ENCODE assay signal across 9 cellular contexts in the genomic region with DNA sequence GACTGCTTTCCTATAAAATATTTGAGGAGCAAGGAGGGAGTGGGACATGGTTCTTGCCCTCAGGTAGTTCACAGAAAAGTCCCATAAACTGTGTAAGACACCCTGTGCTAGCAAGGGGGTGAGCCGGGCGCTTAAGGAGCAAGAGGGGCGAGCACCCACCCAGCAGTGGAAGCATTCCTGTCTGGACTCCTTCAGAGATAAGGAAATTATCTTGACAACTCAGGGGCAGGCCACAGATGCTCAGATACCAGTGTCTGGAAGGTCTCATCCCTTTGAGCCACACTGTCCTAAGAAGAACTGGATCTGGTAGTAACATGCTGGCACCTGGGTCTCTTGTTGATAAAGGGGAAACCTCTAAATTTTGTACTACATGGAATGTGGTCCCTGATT. TPM values are rescaled to one million over a fixed set of nuclear protein-coding genes. Genes with fewer than 3 reads are reported as not detected.
DNase-seq lines count a peak whose midpoint lies in the region; ATAC-seq and TF ChIP-seq lines count a peak whose summit lies in the region.
"Had no signal": no experiment of that assay in that cellular context is flagged by ENCODE, and none has a peak within 500 bp of the region (broad histone marks: within the 10 kb centered on the region; RNA-seq: fewer than 3 reads in every experiment).

No MANE protein-coding gene starts in this region.

- CTCF ChIA-PET in activated CD4-positive, alpha-beta memory T cell treated with anti-CD3 and anti-CD28 coated beads for 36 hours (lab: Charles Lee): no interaction called here

- TF ChIP-seq CTCF in H9 (conservative IDR thresholded peaks at IDR 0.05) (no peak), smooth muscle cell (IDR thresholded peaks at IDR 0.05; ENCODE audit: borderline replicate concordance, insufficient read depth, poor library complexity, severe bottlenecking) (no peak)

- peaks cover 12 to 31% of the 10 kb centered on the region in 2 experiments for H3K4me1 Mint-ChIP-seq in H9
- H3K4me1 Mint-ChIP-seq in activated CD4-positive, alpha-beta memory T cell treated with anti-CD3 and anti-CD28 coated beads for 36 hours (ENCODE audit: low read depth): peaks cover 52% of the 10 kb centered on the region

- no peak overlapping the region for H3K4me3 ChIP-seq in smooth muscle cell

- H3K27ac Mint-ChIP-seq in H9: peak overlapping the region in 2 of 3 experiments; percentile 65 to 79; a peak in 2 of 7 replicates
- peak overlapping the region; percentile 93 for H3K27ac Mint-ChIP-seq in activated CD4-positive, alpha-beta memory T cell treated with anti-CD3 and anti-CD28 coated beads for 36 hours

- no peak overlapping the region for H2AK5ac ChIP-seq in H9 (ENCODE audit: insufficient read length, low read length)

- no peak overlapping the region for H3K23ac ChIP-seq in H9 (ENCODE audit: insufficient read length, low read depth, low read length)

- H2BK120ac ChIP-seq in H9 (ENCODE audit: low read depth, low read length, poor library complexity, severe bottlenecking): no peak overlapping the region

- no peak overlapping the region for H2BK5ac ChIP-seq in H9 (ENCODE audit: insufficient read length, low read length)

- H3K27me3 ChIP-seq in H9 (ENCODE audit: insufficient read depth, low read length): no peaks in the 10 kb centered on the region
- no peaks in the 10 kb centered on the region for H3K27me3 ChIP-seq in smooth muscle cell (ENCODE audit: low read depth)

- H3K4ac ChIP-seq in H9 (ENCODE audit: low read depth, low read length): no peak overlapping the region

- peaks cover 44 to 67% (median 64%) of the 10 kb centered on the region in 3 experiments for H3K36me3 Mint-ChIP-seq in H9 (ENCODE audit: insufficient read depth in 1 of 3, low read depth in 3 of 3)
- H3K36me3 Mint-ChIP-seq in activated CD4-positive, alpha-beta memory T cell treated with anti-CD3 and anti-CD28 coated beads for 36 hours: peaks cover 42% of the 10 kb centered on the region

- no peaks in the 10 kb centered on the region for H3F3A ChIP-seq in smooth muscle cell (ENCODE audit: low read depth)

- no peak overlapping the region for H3K9ac ChIP-seq in H9 (ENCODE audit: extremely low read depth, insufficient read length, low read length)
- H3K9ac ChIP-seq in smooth muscle cell (ENCODE audit: low read depth): no peak overlapping the region

- H3K18ac ChIP-seq in H9 (ENCODE audit: insufficient read length, low read depth, low read length): no peak overlapping the region

- WGBS in H9 (ENCODE audit: extremely low coverage, insufficient read length, low lambda C conversion rate): no CpG with 5 or more reads among the region's 3 CpGs
- WGBS in smooth muscle cell (ENCODE audit: low lambda C conversion rate): 30% methylated on average over 3 of the region's 3 CpGs

- no peak overlapping the region for H3K4me3 Mint-ChIP-seq in H9
- H3K4me3 Mint-ChIP-seq in activated CD4-positive, alpha-beta memory T cell treated with anti-CD3 and anti-CD28 coated beads for 36 hours: no peak overlapping the region

- no peak overlapping the region for H3K14ac ChIP-seq in H9 (ENCODE audit: insufficient read depth, low read length)

- intact Hi-C loops in activated CD4-positive, alpha-beta memory T cell treated with anti-CD3 and anti-CD28 coated beads for 36 hours (cut with micrococcal nuclease): no loop called here
- intact Hi-C loops in left ventricle myocardium superior (cut with micrococcal nuclease): no loop called here

- H2AFZ ChIP-seq in H9 (ENCODE audit: low read length) (no peak overlapping the region), smooth muscle cell (ENCODE audit: low read depth) (no peak overlapping the region)

- no peaks in the 10 kb centered on the region for H3K9me3 Mint-ChIP-seq in H9
- H3K9me3 Mint-ChIP-seq in activated CD4-positive, alpha-beta memory T cell treated with anti-CD3 and anti-CD28 coated beads for 36 hours: no peaks in the 10 kb centered on the region

- H2BK12ac ChIP-seq in H9 (ENCODE audit: insufficient read length, low read depth, low read length): no peak overlapping the region

- ATAC-seq in left ventricle myocardium superior (peak; percentile 4), GM21576 (IDR thresholded peaks at IDR 0.05; ENCODE audit: unreplicated experiment) (no peak)

- H3K23me2 ChIP-seq in H9 (ENCODE audit: insufficient read length, low read depth, low read length, poor library complexity, severe bottlenecking): no peaks in the 10 kb centered on the region

- no peak overlapping the region for H3K4me2 ChIP-seq in H9 (ENCODE audit: insufficient read depth, insufficient read length, low read length)
- peak overlapping the region; percentile 52 for H3K4me2 ChIP-seq in smooth muscle cell

- no peak overlapping the region for H4K5ac ChIP-seq in H9 (ENCODE audit: insufficient read length, low read depth, low read length)

- H4K91ac ChIP-seq in H9 (ENCODE audit: insufficient read length, low read depth, low read length): no peak overlapping the region

- no peak overlapping the region for H2BK20ac ChIP-seq in H9 (ENCODE audit: low read depth, low read length, poor library complexity, severe bottlenecking)

- H3K9me3 ChIP-seq in H9 (ENCODE audit: control insufficient read depth, low read depth, low read length) (no peaks in the 10 kb centered on the region), smooth muscle cell (replicated peaks; ENCODE audit: low read depth) (no peaks in the 10 kb centered on the region)

- H3T11ph ChIP-seq in H9 (ENCODE audit: low read length): no peak overlapping the region

- H3K36me3 ChIP-seq in smooth muscle cell (ENCODE audit: low read depth): peaks cover 7% of the 10 kb centered on the region

- peaks cover 6% of the 10 kb centered on the region for H3K79me1 ChIP-seq in H9 (ENCODE audit: insufficient read depth, low read depth, low read length, poor library complexity, severe bottlenecking)

- H3K27ac ChIP-seq in H9 (ENCODE audit: insufficient read length, low read depth, low read length) (no peak overlapping the region), smooth muscle cell (ENCODE audit: low read depth) (peak overlapping the region; percentile 66)

- no peak overlapping the region for H4K8ac ChIP-seq in H9 (replicated peaks; ENCODE audit: insufficient read length, low read depth, low read length)

- no peak overlapping the region for H2BK15ac ChIP-seq in H9 (ENCODE audit: low read depth, low read length)

- POLR2A ChIA-PET in activated CD4-positive, alpha-beta memory T cell treated with anti-CD3 and anti-CD28 coated beads for 36 hours (lab: Charles Lee): no interaction called here

- H3K79me2 ChIP-seq in H9 (ENCODE audit: insufficient read depth, low read length) (peaks cover 41% of the 10 kb centered on the region; the same call in 1 of the 2 replicates), smooth muscle cell (ENCODE audit: low read depth) (peaks cover 100% of the 10 kb centered on the region)

- DNase-seq in H9 (no peak), left ventricle myocardium superior (no peak), smooth muscle cell (lab: John Stamatoyannopoulos, UW; ENCODE audit: unreplicated experiment) (no peak), NCI-H2081 (lab: John Stamatoyannopoulos, UW) (no peak), NCI-H1930 (lab: John Stamatoyannopoulos, UW) (no peak)
- no peak for DNase-seq in activated CD4-positive, alpha-beta memory T cell treated with anti-CD3 and anti-CD28 coated beads for 36 hours
- DNase-seq in activated CD4-positive, CD25-positive, alpha-beta regulatory T cell (lab: John Stamatoyannopoulos, UW): no peak
- DNase-seq: activated CD8-positive, alpha-beta memory T cell treated with anti-CD3 and anti-CD28 coated beads for 24 hours had no signal

- H3K56ac ChIP-seq in H9 (ENCODE audit: insufficient read length, low read depth, low read length): no peak overlapping the region

- H3K27me3 Mint-ChIP-seq in H9 (ENCODE audit: low read depth): no peaks in the 10 kb centered on the region
- H3K27me3 Mint-ChIP-seq in activated CD4-positive, alpha-beta memory T cell treated with anti-CD3 and anti-CD28 coated beads for 36 hours: no peaks in the 10 kb centered on the region

- H3K4me1 ChIP-seq in H9 (ENCODE audit: insufficient read depth, low read length): no peaks in the 10 kb centered on the region
- H3K4me1 ChIP-seq in smooth muscle cell (ENCODE audit: low read depth): no peaks in the 10 kb centered on the region

- H4K20me1 ChIP-seq in H9 (ENCODE audit: control insufficient read depth, insufficient read depth, insufficient read length) (no peaks in the 10 kb centered on the region), smooth muscle cell (ENCODE audit: low read depth) (peaks cover 99% of the 10 kb centered on the region)

RNA-seq across cellular contexts. Expression of gene RAC1, which starts 19.3 kb away (rescaled TPM):
- total RNA-seq in H9 (2021): 245 and 255 TPM in 2 replicates
- 100 to 1,000 TPM; 188 to 196 TPM for total RNA-seq in activated CD4-positive, alpha-beta memory T cell treated with anti-CD3 and anti-CD28 coated beads for 36 hours
- 140 TPM for total RNA-seq in left ventricle myocardium superior
- 128 and 169 TPM in 2 replicates for total RNA-seq in smooth muscle cell
- 523 and 602 TPM in 2 replicates for polyA plus RNA-seq in smooth muscle cell

RNA-seq across cellular contexts. Expression of gene FAM220A, which starts 44.9 kb away (rescaled TPM):
- total RNA-seq in H9 (2021): 15.0 and 17.3 TPM in 2 replicates
- total RNA-seq in activated CD4-positive, alpha-beta memory T cell treated with anti-CD3 and anti-CD28 coated beads for 36 hours: 10 to 100 TPM in 1 of 2 experiments, 1 to 10 TPM in 1; 9.5 to 13.2 TPM
- 35.5 TPM for total RNA-seq in left ventricle myocardium superior
- 24.2 and 24.4 TPM in 2 replicates for total RNA-seq in smooth muscle cell
- 6.8 and 7.4 TPM in 2 replicates for polyA plus RNA-seq in smooth muscle cell

RNA-seq across cellular contexts. Expression of gene DAGLB, which starts 54.1 kb away (rescaled TPM):
- total RNA-seq in H9 (2021) (41.9 and 46.4 TPM in 2 replicates), left ventricle myocardium superior (10.1 TPM), smooth muscle cell (11.1 and 21.3 TPM in 2 replicates)
- total RNA-seq in activated CD4-positive, alpha-beta memory T cell treated with anti-CD3 and anti-CD28 coated beads for 36 hours: 10 to 100 TPM; 12.8 to 13.6 TPM
- polyA plus RNA-seq in smooth muscle cell: 14.1 and 17.1 TPM in 2 replicates
